Comparison of ENCODE assay signal across 9 cellular contexts in genomic region chr11:37449146-37449545, GRCh38.
DNase-seq lines count a peak whose midpoint lies in the region; ATAC-seq, FAIRE-seq and TF ChIP-seq lines count a peak whose summit lies in the region.
"Had no signal": no experiment of that assay in that cellular context is flagged by ENCODE, and none has a peak within 500 bp of the region (broad histone marks: within the 10 kb centered on the region; RNA-seq: fewer than 3 reads in every experiment).

No MANE protein-coding gene starts in this region.

- H3K4me2 ChIP-seq in H9 (ENCODE audit: insufficient read depth, insufficient read length, low read length) = no peak overlapping the region

- H3K9ac ChIP-seq in H9 (ENCODE audit: extremely low read depth, insufficient read length, low read length) = no peak overlapping the region

- no peaks in the 10 kb centered on the region for H4K20me1 ChIP-seq in H9 (ENCODE audit: control insufficient read depth, insufficient read depth, insufficient read length)

- H3K27ac Mint-ChIP-seq in H9 = no peak overlapping the region
- H3K27ac Mint-ChIP-seq: activated naive CD8-positive, alpha-beta T cell had no signal

- H3K4me1 Mint-ChIP-seq in H9 = peaks cover 9 to 11% of the 10 kb centered on the region in 2 experiments

- H3K23ac ChIP-seq in H9 (ENCODE audit: insufficient read length, low read depth, low read length) = no peak overlapping the region

- no CpG with 5 or more reads among the region's 3 CpGs for WGBS in H9 (ENCODE audit: extremely low coverage, insufficient read length, low lambda C conversion rate)

- H4K91ac ChIP-seq in H9 (ENCODE audit: insufficient read length, low read depth, low read length) = no peak overlapping the region

- H3K18ac ChIP-seq in H9 (ENCODE audit: insufficient read length, low read depth, low read length) = no peak overlapping the region

- DNase-seq in H9 (no peak), SHP77 (lab: John Stamatoyannopoulos, UW) (peak; percentile 27 to 42), left ventricle myocardium superior (no peak), urothelium cell line (ENCODE audit: low spot score) (peak; percentile 31), ascending aorta (ENCODE audit: low spot score in 2 of 2) (no peak)

- peak; percentile 73 for TF ChIP-seq CTCF in H9 (conservative IDR thresholded peaks at IDR 0.05)
- TF ChIP-seq CTCF in ascending aorta (IDR thresholded peaks at IDR 0.05) = no peak

- H3K4me1 ChIP-seq in H9 (ENCODE audit: insufficient read depth, low read length) (no peaks in the 10 kb centered on the region), ascending aorta (no peaks in the 10 kb centered on the region)

- H3K9me3 ChIP-seq in H9 (ENCODE audit: control insufficient read depth, low read depth, low read length) (no peaks in the 10 kb centered on the region), ascending aorta (no peaks in the 10 kb centered on the region)

- H3K4me3 Mint-ChIP-seq in H9 = no peak overlapping the region
- H3K4me3 Mint-ChIP-seq: activated naive CD8-positive, alpha-beta T cell had no signal

- H3K4ac ChIP-seq in H9 (ENCODE audit: low read depth, low read length) = no peak overlapping the region

- no peak overlapping the region for H2BK20ac ChIP-seq in H9 (ENCODE audit: low read depth, low read length, poor library complexity, severe bottlenecking)

- ATAC-seq in left ventricle myocardium superior = peak; percentile 60
- ATAC-seq in GM21723 (IDR thresholded peaks at IDR 0.05; ENCODE audit: unreplicated experiment) = no peak
- no peak for ATAC-seq in GM21717 (IDR thresholded peaks at IDR 0.05; ENCODE audit: unreplicated experiment)

- H3T11ph ChIP-seq in H9 (ENCODE audit: low read length) = no peak overlapping the region

- H3K27me3 Mint-ChIP-seq in H9 (ENCODE audit: low read depth) = no peaks in the 10 kb centered on the region
- H3K27me3 Mint-ChIP-seq: activated naive CD8-positive, alpha-beta T cell had no signal

- H2BK120ac ChIP-seq in H9 (ENCODE audit: low read depth, low read length, poor library complexity, severe bottlenecking) = no peak overlapping the region

- H3K36me3 ChIP-seq in ascending aorta = no peaks in the 10 kb centered on the region

- H3K79me2 ChIP-seq in H9 (ENCODE audit: insufficient read depth, low read length) = no peaks in the 10 kb centered on the region; the same call in 1 of the 2 replicates

- intact Hi-C loops in left ventricle myocardium superior (cut with micrococcal nuclease) (no loop called here), ascending aorta (cut with DNase I) (no loop called here)

- H3K27me3 ChIP-seq in H9 (ENCODE audit: insufficient read depth, low read length) (no peaks in the 10 kb centered on the region), ascending aorta (no peaks in the 10 kb centered on the region)

- H4K8ac ChIP-seq in H9 (replicated peaks; ENCODE audit: insufficient read length, low read depth, low read length) = no peak overlapping the region

- peak overlapping the region; percentile 87 for H2AFZ ChIP-seq in H9 (ENCODE audit: low read length)

- no peak overlapping the region for H3K14ac ChIP-seq in H9 (ENCODE audit: insufficient read depth, low read length)

- no peaks in the 10 kb centered on the region for H3K79me1 ChIP-seq in H9 (ENCODE audit: insufficient read depth, low read depth, low read length, poor library complexity, severe bottlenecking)

- no peak overlapping the region for H2BK12ac ChIP-seq in H9 (ENCODE audit: insufficient read length, low read depth, low read length)

- FAIRE-seq in A204.1 (lab: Jason Lieb, UNC) (peak; percentile 98), urothelium cell line (lab: Jason Lieb, UNC) (no peak)

- no peak overlapping the region for H2BK5ac ChIP-seq in H9 (ENCODE audit: insufficient read length, low read length)

- H2AK5ac ChIP-seq in H9 (ENCODE audit: insufficient read length, low read length) = no peak overlapping the region

- H3K9me3 Mint-ChIP-seq in H9 = 0 out of 5 replicates have a peak, but pooled peaks cover 0 to 2% of the 10 kb centered on the region in 2 experiments

- H4K5ac ChIP-seq in H9 (ENCODE audit: insufficient read length, low read depth, low read length) = no peak overlapping the region

- no peaks in the 10 kb centered on the region for H3K23me2 ChIP-seq in H9 (ENCODE audit: insufficient read length, low read depth, low read length, poor library complexity, severe bottlenecking)

- no peak overlapping the region for H2BK15ac ChIP-seq in H9 (ENCODE audit: low read depth, low read length)

- H3K27ac ChIP-seq in H9 (ENCODE audit: insufficient read length, low read depth, low read length) (no peak overlapping the region), ascending aorta (no peak overlapping the region)

- H3K56ac ChIP-seq in H9 (ENCODE audit: insufficient read length, low read depth, low read length) = no peak overlapping the region

- no peaks in the 10 kb centered on the region; a peak in 1 of 7 replicates for H3K36me3 Mint-ChIP-seq in H9 (ENCODE audit: insufficient read depth in 1 of 3, low read depth in 3 of 3)
- H3K36me3 Mint-ChIP-seq: activated naive CD8-positive, alpha-beta T cell had no signal

- no peak overlapping the region for H3K4me3 ChIP-seq in ascending aorta

Comparison
In these comparisons a context has a peak if more than half of its experiments do, and no peak if none do; other contexts are left out.
1. DNase-seq: peak in SHP77 (2 of 2) and urothelium cell line (single experiment); none in H9 (single experiment), left ventricle myocardium superior (single experiment) and ascending aorta (0 of 2).